1 cellular context compared by ENCODE assay signal in genomic region chr5:150116667-150117395, GRCh38.
A peak's percentile ranks its signal among the peaks of the same experiment; 100 is the strongest.
TF ChIP-seq lines count a peak whose summit lies in the region.

No MANE protein-coding gene starts in this region.

TF ChIP-seq in K562, 482 proteins besides CTCF, POLR2A, EP300 and RAD21:
- TF ChIP-seq GTF2F1 (IDR thresholded peaks at IDR 0.05; ENCODE audit: low read depth, low read length) (no peak), PHF21A (IDR thresholded peaks at IDR 0.05; ENCODE audit: borderline replicate concordance, low read depth) (no peak), SMAD4 (CRISPR knock-in tag; conservative IDR thresholded peaks at IDR 0.05) (no peak), SIN3B (IDR thresholded peaks at IDR 0.05; ENCODE audit: low read depth) (no peak), RBM22 (IDR thresholded peaks at IDR 0.05; ENCODE audit: low read depth, low read length, poor library complexity, severe bottlenecking) (no peak), NR3C1 (CRISPR knock-in tag; IDR thresholded peaks at IDR 0.05) (no peak), MAX (CRISPR knock-in tag; IDR thresholded peaks at IDR 0.05) (no peak), SMARCA5 (IDR thresholded peaks at IDR 0.05) (no peak), SNRNP70 (optimal IDR thresholded peaks at IDR 0.05; ENCODE audit: low read depth, low read length) (no peak), TFAP4 (CRISPR knock-in tag; IDR thresholded peaks at IDR 0.05; ENCODE audit: borderline replicate concordance) (peak; percentile 50; the same call in 1 of the 2 replicates), SAFB (IDR thresholded peaks at IDR 0.05; ENCODE audit: borderline replicate concordance, low read depth, low read length) (no peak), ZEB2 (IDR thresholded peaks at IDR 0.05) (0 out of 2 replicates have a peak, but pooled peaks have one; percentile 18), CTBP1 (IDR thresholded peaks at IDR 0.05; ENCODE audit: borderline replicate concordance) (0 out of 2 replicates have a peak, but pooled peaks have one; percentile 13), HMG20B (CRISPR knock-in tag; IDR thresholded peaks at IDR 0.05) (no peak), ZC3H11A (IDR thresholded peaks at IDR 0.05; ENCODE audit: low read depth, low read length) (no peak), STAT5A (IDR thresholded peaks at IDR 0.05; ENCODE audit: borderline replicate concordance, low read length) (no peak), POLR3A (IDR thresholded peaks at IDR 0.05; ENCODE audit: borderline replicate concordance, extremely low read depth, insufficient read depth, insufficient read length) (no peak)
- TF ChIP-seq, protein P1, sequence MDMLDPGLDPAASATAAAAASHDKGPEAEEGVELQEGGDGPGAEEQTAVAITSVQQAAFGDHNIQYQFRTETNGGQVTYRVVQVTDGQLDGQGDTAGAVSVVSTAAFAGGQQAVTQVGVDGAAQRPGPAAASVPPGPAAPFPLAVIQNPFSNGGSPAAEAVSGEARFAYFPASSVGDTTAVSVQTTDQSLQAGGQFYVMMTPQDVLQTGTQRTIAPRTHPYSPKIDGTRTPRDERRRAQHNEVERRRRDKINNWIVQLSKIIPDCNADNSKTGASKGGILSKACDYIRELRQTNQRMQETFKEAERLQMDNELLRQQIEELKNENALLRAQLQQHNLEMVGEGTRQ (CRISPR knock-in tag; IDR thresholded peaks at IDR 0.05) = no peak
